1 cellular context compared by ENCODE assay signal in the genomic region with DNA sequence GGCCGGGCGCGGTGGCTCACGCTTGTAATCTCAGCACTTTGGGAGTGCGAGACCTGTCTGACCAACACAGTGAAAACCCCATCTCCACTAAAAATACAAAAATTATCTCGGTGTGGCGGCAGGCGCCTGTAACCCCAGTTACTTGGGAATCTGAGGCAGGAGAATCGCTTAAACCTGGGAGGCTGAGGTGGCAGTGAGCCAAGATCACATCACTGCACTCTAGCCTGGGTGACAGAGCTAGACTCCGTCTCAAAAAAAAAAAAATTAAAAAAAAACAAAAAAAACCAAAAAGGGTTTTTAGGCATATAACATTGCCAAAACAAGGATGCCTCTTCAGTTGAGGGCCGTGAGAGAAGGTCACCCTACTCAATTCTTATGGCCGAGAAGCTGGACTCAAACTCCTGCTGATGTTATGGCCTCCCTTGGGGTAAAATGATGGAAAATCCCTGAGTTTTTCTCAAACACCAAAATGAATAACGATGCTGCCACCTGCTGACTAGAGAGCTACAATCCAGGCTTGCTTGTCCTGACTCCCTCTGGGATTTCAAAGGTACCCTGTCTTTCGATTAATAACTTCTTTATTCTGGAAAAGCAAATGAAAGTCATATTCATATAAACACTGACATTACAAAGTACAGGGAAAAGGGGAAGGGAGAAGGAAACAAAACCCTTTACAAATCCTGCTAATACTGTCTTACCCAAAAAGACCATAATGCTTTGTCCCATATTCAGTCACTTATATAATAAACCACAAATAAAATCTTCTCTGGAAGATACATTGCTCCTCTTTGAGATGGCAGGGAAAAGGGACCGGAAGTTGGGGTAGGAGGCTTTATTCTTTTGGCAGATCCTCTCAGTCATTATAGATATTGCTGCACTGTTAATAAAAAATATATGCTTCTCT.
TF ChIP-seq lines count a peak whose summit lies in the region.

No MANE protein-coding gene starts in this region.

TF ChIP-seq in HepG2, 621 proteins besides CTCF, POLR2A, EP300 and RAD21:
- TF ChIP-seq ZNF614 (CRISPR knock-in tag; IDR thresholded peaks at IDR 0.05; ENCODE audit: borderline replicate concordance) = no peak
- TF ChIP-seq DPF2 (CRISPR knock-in tag; IDR thresholded peaks at IDR 0.05; ENCODE audit: borderline replicate concordance, low read depth) = no peak
- TF ChIP-seq SMC3 (IDR thresholded peaks at IDR 0.05; ENCODE audit: low read length) = peak; percentile 91
- TF ChIP-seq KLF16 (CRISPR knock-in tag; IDR thresholded peaks at IDR 0.05) = peak in 1 of 2 experiments; percentile 28; a peak in 1 of 4 replicates
- TF ChIP-seq ZNF430 (CRISPR knock-in tag; IDR thresholded peaks at IDR 0.05) = no peak
- TF ChIP-seq STAG1 (CRISPR knock-in tag; IDR thresholded peaks at IDR 0.05) = peak; percentile 94
- TF ChIP-seq TEAD3 (CRISPR knock-in tag; optimal IDR thresholded peaks at IDR 0.05; ENCODE audit: borderline replicate concordance) = peak; percentile 47
- TF ChIP-seq KDM3A (CRISPR knock-in tag; IDR thresholded peaks at IDR 0.05; ENCODE audit: low read depth) = no peak
- no peak for TF ChIP-seq ZNF766 (CRISPR knock-in tag; IDR thresholded peaks at IDR 0.05; ENCODE audit: borderline replicate concordance)
- TF ChIP-seq, protein P1, sequence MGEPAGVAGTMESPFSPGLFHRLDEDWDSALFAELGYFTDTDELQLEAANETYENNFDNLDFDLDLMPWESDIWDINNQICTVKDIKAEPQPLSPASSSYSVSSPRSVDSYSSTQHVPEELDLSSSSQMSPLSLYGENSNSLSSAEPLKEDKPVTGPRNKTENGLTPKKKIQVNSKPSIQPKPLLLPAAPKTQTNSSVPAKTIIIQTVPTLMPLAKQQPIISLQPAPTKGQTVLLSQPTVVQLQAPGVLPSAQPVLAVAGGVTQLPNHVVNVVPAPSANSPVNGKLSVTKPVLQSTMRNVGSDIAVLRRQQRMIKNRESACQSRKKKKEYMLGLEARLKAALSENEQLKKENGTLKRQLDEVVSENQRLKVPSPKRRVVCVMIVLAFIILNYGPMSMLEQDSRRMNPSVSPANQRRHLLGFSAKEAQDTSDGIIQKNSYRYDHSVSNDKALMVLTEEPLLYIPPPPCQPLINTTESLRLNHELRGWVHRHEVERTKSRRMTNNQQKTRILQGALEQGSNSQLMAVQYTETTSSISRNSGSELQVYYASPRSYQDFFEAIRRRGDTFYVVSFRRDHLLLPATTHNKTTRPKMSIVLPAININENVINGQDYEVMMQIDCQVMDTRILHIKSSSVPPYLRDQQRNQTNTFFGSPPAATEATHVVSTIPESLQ (CRISPR knock-in tag; conservative IDR thresholded peaks at IDR 0.05) = no peak
- TF ChIP-seq REXO4 (CRISPR knock-in tag; IDR thresholded peaks at IDR 0.05; ENCODE audit: borderline replicate concordance) = no peak
- 0 out of 2 replicates have a peak, but pooled peaks have one; percentile 13 for TF ChIP-seq SNAPC2 (CRISPR knock-in tag; IDR thresholded peaks at IDR 0.05)
- 0 out of 2 replicates have a peak, but pooled peaks have one; percentile 42 for TF ChIP-seq ERF (CRISPR knock-in tag; IDR thresholded peaks at IDR 0.05)
- TF ChIP-seq, protein P2, sequence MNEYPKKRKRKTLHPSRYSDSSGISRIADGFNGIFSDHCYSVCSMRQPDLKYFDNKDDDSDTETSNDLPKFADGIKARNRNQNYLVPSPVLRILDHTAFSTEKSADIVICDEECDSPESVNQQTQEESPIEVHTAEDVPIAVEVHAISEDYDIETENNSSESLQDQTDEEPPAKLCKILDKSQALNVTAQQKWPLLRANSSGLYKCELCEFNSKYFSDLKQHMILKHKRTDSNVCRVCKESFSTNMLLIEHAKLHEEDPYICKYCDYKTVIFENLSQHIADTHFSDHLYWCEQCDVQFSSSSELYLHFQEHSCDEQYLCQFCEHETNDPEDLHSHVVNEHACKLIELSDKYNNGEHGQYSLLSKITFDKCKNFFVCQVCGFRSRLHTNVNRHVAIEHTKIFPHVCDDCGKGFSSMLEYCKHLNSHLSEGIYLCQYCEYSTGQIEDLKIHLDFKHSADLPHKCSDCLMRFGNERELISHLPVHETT (CRISPR knock-in tag; conservative IDR thresholded peaks at IDR 0.05) = no peak
- TF ChIP-seq, protein P3, sequence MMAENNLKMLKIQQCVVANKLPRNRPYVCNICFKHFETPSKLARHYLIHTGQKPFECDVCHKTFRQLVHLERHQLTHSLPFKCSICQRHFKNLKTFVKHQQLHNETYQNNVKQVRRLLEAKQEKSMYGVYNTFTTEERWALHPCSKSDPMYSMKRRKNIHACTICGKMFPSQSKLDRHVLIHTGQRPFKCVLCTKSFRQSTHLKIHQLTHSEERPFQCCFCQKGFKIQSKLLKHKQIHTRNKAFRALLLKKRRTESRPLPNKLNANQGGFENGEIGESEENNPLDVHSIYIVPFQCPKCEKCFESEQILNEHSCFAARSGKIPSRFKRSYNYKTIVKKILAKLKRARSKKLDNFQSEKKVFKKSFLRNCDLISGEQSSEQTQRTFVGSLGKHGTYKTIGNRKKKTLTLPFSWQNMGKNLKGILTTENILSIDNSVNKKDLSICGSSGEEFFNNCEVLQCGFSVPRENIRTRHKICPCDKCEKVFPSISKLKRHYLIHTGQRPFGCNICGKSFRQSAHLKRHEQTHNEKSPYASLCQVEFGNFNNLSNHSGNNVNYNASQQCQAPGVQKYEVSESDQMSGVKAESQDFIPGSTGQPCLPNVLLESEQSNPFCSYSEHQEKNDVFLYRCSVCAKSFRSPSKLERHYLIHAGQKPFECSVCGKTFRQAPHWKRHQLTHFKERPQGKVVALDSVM (CRISPR knock-in tag; IDR thresholded peaks at IDR 0.05) = 0 out of 2 replicates have a peak, but pooled peaks have one; percentile 19
- TF ChIP-seq MTF1 (CRISPR knock-in tag; IDR thresholded peaks at IDR 0.05) = no peak
- TF ChIP-seq ZNF143 (CRISPR knock-in tag; IDR thresholded peaks at IDR 0.05) = no peak
- TF ChIP-seq MIER3 (CRISPR knock-in tag; IDR thresholded peaks at IDR 0.05; ENCODE audit: borderline replicate concordance) = peak; percentile 60; the same call in 1 of the 2 replicates
- no peak for TF ChIP-seq POLR2AphosphoS2 (IDR thresholded peaks at IDR 0.05; ENCODE audit: low read depth, low read length)
- TF ChIP-seq KLF13 (CRISPR knock-in tag; IDR thresholded peaks at IDR 0.05) = no peak
- TF ChIP-seq GFI1 (CRISPR knock-in tag; IDR thresholded peaks at IDR 0.05; ENCODE audit: borderline replicate concordance) = 0 out of 2 replicates have a peak, but pooled peaks have one; percentile 23
- 0 out of 2 replicates have a peak, but pooled peaks have one; percentile 30 for TF ChIP-seq NFKBIZ (CRISPR knock-in tag; IDR thresholded peaks at IDR 0.05)
- no peak for TF ChIP-seq FOXP1 (IDR thresholded peaks at IDR 0.05)
- no peak for TF ChIP-seq FOXP1 (CRISPR knock-in tag; IDR thresholded peaks at IDR 0.05)
- TF ChIP-seq, protein P4, sequence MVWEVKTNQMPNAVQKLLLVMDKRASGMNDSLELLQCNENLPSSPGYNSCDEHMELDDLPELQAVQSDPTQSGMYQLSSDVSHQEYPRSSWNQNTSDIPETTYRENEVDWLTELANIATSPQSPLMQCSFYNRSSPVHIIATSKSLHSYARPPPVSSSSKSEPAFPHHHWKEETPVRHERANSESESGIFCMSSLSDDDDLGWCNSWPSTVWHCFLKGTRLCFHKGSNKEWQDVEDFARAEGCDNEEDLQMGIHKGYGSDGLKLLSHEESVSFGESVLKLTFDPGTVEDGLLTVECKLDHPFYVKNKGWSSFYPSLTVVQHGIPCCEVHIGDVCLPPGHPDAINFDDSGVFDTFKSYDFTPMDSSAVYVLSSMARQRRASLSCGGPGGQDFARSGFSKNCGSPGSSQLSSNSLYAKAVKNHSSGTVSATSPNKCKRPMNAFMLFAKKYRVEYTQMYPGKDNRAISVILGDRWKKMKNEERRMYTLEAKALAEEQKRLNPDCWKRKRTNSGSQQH (CRISPR knock-in tag; IDR thresholded peaks at IDR 0.05; ENCODE audit: low read depth) = no peak
- TF ChIP-seq ZNF782 (CRISPR knock-in tag; IDR thresholded peaks at IDR 0.05; ENCODE audit: borderline replicate concordance) = no peak
- no peak for TF ChIP-seq NR2F2 (IDR thresholded peaks at IDR 0.05; ENCODE audit: borderline replicate concordance, low read depth)
- TF ChIP-seq THAP11 (CRISPR knock-in tag; IDR thresholded peaks at IDR 0.05) = peak; percentile 61
- TF ChIP-seq, protein P5, sequence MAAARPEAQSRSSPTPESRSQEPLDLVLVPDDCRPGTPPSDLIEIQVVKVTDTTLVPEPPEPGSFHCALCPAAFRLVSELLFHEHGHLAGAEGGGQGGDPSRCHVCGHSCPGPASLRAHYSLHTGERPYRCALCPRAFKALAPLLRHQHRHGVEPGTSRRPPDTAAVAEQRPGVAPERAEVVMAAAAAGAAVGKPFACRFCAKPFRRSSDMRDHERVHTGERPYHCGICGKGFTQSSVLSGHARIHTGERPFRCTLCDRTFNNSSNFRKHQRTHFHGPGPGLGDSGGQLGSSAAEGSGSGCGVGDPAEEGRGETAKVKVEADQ (CRISPR knock-in tag; IDR thresholded peaks at IDR 0.05; ENCODE audit: borderline replicate concordance) = no peak
- TF ChIP-seq PHB2 (IDR thresholded peaks at IDR 0.05; ENCODE audit: partially characterized antibody) = no peak
